Comparison of ENCODE assay signal across 1 cellular context in genomic region chr9:37119907-37120839, GRCh38.
TF ChIP-seq lines count a peak whose summit lies in the region.

Gene ZCCHC7, plus strand, starts transcription at chr9:37120574.

TF ChIP-seq in HepG2, 621 proteins besides CTCF, POLR2A, EP300 and RAD21 (continued from another document and continues in another):
- TF ChIP-seq HIC2 (CRISPR knock-in tag; IDR thresholded peaks at IDR 0.05; ENCODE audit: low read depth) (peak; percentile 47; the same call in 1 of the 2 replicates), ZMAT3 (CRISPR knock-in tag; conservative IDR thresholded peaks at IDR 0.05) (peak; percentile 89), HMGXB3 (CRISPR knock-in tag; IDR thresholded peaks at IDR 0.05; ENCODE audit: borderline replicate concordance) (peak; percentile 68; the same call in 1 of the 2 replicates), SMARCE1 (IDR thresholded peaks at IDR 0.05; ENCODE audit: borderline replicate concordance) (no peak), JUND (CRISPR knock-in tag; IDR thresholded peaks at IDR 0.05) (0 out of 2 replicates have a peak, but pooled peaks have one; percentile 35), XRCC5 (optimal IDR thresholded peaks at IDR 0.05; ENCODE audit: low read length) (peak; percentile 3), NFYB (CRISPR knock-in tag; IDR thresholded peaks at IDR 0.05) (peak; percentile 51), ZFP36L1 (CRISPR knock-in tag; IDR thresholded peaks at IDR 0.05) (peak; percentile 43; the same call in 1 of the 2 replicates), ELF3 (CRISPR knock-in tag; IDR thresholded peaks at IDR 0.05) (peak; percentile 27; the same call in 1 of the 2 replicates), MED8 (CRISPR knock-in tag; IDR thresholded peaks at IDR 0.05; ENCODE audit: insufficient replicate concordance) (no peak), BRD4 (CRISPR knock-in tag; IDR thresholded peaks at IDR 0.05) (peak; percentile 88; the same call in 1 of the 2 replicates), PREB (CRISPR knock-in tag; IDR thresholded peaks at IDR 0.05) (peak; percentile 97; the same call in 1 of the 2 replicates), ZNF317 (CRISPR knock-in tag; IDR thresholded peaks at IDR 0.05) (peak; percentile 59; the same call in 1 of the 2 replicates), ZNF7 (CRISPR knock-in tag; IDR thresholded peaks at IDR 0.05) (peak; percentile 40; the same call in 1 of the 2 replicates), IKZF1 (IDR thresholded peaks at IDR 0.05) (no peak), SNAPC5 (CRISPR knock-in tag; IDR thresholded peaks at IDR 0.05; ENCODE audit: borderline replicate concordance) (no peak), KIAA2018 (CRISPR knock-in tag; IDR thresholded peaks at IDR 0.05; ENCODE audit: borderline replicate concordance) (0 out of 2 replicates have a peak, but pooled peaks have one; percentile 55), SRSF1 (optimal IDR thresholded peaks at IDR 0.05; ENCODE audit: low read depth, low read length) (no peak), THYN1 (CRISPR knock-in tag; IDR thresholded peaks at IDR 0.05; ENCODE audit: borderline replicate concordance, low read depth) (no peak), ZBTB44 (CRISPR knock-in tag; IDR thresholded peaks at IDR 0.05) (peak; percentile 86; the same call in 1 of the 2 replicates), MBNL3 (CRISPR knock-in tag; conservative IDR thresholded peaks at IDR 0.05) (no peak), ZNF484 (CRISPR knock-in tag; IDR thresholded peaks at IDR 0.05; ENCODE audit: borderline replicate concordance, low read depth) (0 out of 2 replicates have a peak, but pooled peaks have one; percentile 88), GZF1 (CRISPR knock-in tag; IDR thresholded peaks at IDR 0.05) (no peak), ZBTB46 (CRISPR knock-in tag; IDR thresholded peaks at IDR 0.05; ENCODE audit: borderline replicate concordance) (no peak), CENPX (CRISPR knock-in tag; IDR thresholded peaks at IDR 0.05) (no peak), SIX4 (CRISPR knock-in tag; IDR thresholded peaks at IDR 0.05) (peak; percentile 62; the same call in 1 of the 2 replicates), ZNF143 (CRISPR knock-in tag; IDR thresholded peaks at IDR 0.05) (peak; percentile 91), ZFAT (CRISPR knock-in tag; conservative IDR thresholded peaks at IDR 0.05) (peak; percentile 91), FOXP1 (IDR thresholded peaks at IDR 0.05) (no peak), FOXP1 (CRISPR knock-in tag; IDR thresholded peaks at IDR 0.05) (no peak), ZNF276 (CRISPR knock-in tag; IDR thresholded peaks at IDR 0.05; ENCODE audit: low read depth) (peak; percentile 75; the same call in 1 of the 2 replicates), ZNF451 (CRISPR knock-in tag; IDR thresholded peaks at IDR 0.05) (no peak), ELK4 (CRISPR knock-in tag; IDR thresholded peaks at IDR 0.05; ENCODE audit: borderline replicate concordance) (peak; percentile 81; the same call in 1 of the 2 replicates), ZNF577 (CRISPR knock-in tag; IDR thresholded peaks at IDR 0.05; ENCODE audit: borderline replicate concordance, low read depth) (no peak), ZNF282 (IDR thresholded peaks at IDR 0.05; ENCODE audit: partially characterized antibody) (no peak), HOXA5 (CRISPR knock-in tag; IDR thresholded peaks at IDR 0.05) (peak; percentile 97), NR1H2 (CRISPR knock-in tag; IDR thresholded peaks at IDR 0.05; ENCODE audit: borderline replicate concordance, low read depth) (peak; percentile 97)
